ENCODE assay signal across 17 cellular contexts in the genomic region with DNA sequence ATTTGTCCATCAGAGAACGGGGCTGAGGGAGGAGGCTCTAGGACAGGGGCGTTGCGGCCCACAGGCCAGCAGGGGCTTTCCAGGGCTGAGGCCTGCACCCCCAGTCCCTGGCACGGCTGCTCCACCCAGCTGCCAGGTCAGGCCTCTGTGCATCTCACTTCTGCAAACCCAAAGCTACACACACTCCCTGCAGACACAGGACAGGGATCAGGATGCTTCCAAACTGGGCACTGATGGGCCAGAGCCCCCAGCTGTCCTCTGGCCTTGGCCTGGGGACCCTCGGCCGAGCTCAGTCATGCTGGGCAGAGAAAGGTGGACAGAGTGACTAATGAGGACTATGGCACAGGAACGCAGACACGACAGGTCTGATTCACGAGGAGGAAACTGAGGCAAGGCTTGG.
DNase-seq lines count a peak whose midpoint lies in the region; ATAC-seq and TF ChIP-seq lines count a peak whose summit lies in the region.
"Had no signal": no experiment of that assay in that cellular context is flagged by ENCODE, and none has a peak within 500 bp of the region (broad histone marks: within the 10 kb centered on the region; RNA-seq: fewer than 3 reads in every experiment).

No MANE protein-coding gene starts in this region.

- no peaks in the 10 kb centered on the region for H3K27me3 Mint-ChIP-seq in brain
- H3K27me3 Mint-ChIP-seq: activated naive CD8-positive, alpha-beta T cell treated with anti-CD3 and anti-CD28 coated beads, Interleukin-2, amount 50 U/mL, for 24 hours had no signal

- no peak for TF ChIP-seq POLR2A in spleen (IDR thresholded peaks at IDR 0.05)

- DNase-seq in NCI-H2029 treated with DMSO at 0.1 percent for 48 hours (lab: John Stamatoyannopoulos, UW) (peak; percentile 7), NCI-H2029 (lab: John Stamatoyannopoulos, UW) (no peak), spleen (no peak), COLO829 (ENCODE audit: low spot score) (no peak), C1 segment of cervical spinal cord (lab: John Stamatoyannopoulos, UW) (no peak)
- DNase-seq: activated CD4-positive, alpha-beta T cell treated with anti-CD3 and anti-CD28 coated beads for 4 hours; activated naive CD8-positive, alpha-beta T cell treated with anti-CD3 and anti-CD28 coated beads, Interleukin-2, amount 50 U/mL, for 24 hours; dorsolateral prefrontal cortex; naive thymus-derived CD8-positive, alpha-beta T cell; NCI-H510A treated with DMSO at 0.1 percent for 48 hours; transverse colon had no signal

- H3K27ac ChIP-seq in mesodermal cell (ENCODE audit: low read depth, low read length, severe bottlenecking): peak overlapping the region; percentile 43
- H3K27ac ChIP-seq in spleen: peak overlapping the region; percentile 53 to 90 (median 83)
- H3K27ac ChIP-seq: 22Rv1 had no signal

- H3K4me3 ChIP-seq in mesodermal cell (ENCODE audit: extremely low read depth, insufficient read depth, low read length, poor library complexity, severe bottlenecking) (no peak overlapping the region), spleen (peak overlapping the region in 3 of 8 donors; percentile 24 to 52 (median 34))
- H3K4me3 ChIP-seq: transverse colon had no signal

- H3K4me1 Mint-ChIP-seq in brain: peaks cover 72% of the 10 kb centered on the region

- no peak for TF ChIP-seq CTCF in brain (conservative IDR thresholded peaks at IDR 0.05)
- TF ChIP-seq CTCF in spleen (IDR thresholded peaks at IDR 0.05 in 8 of 11, conservative IDR thresholded peaks at IDR 0.05 in 3 of 11): no peak

- ATAC-seq in HG03280 (IDR thresholded peaks at IDR 0.05; ENCODE audit: unreplicated experiment): no peak
- ATAC-seq: activated naive CD8-positive, alpha-beta T cell treated with anti-CD3 and anti-CD28 coated beads, Interleukin-2, amount 50 U/mL, for 24 hours; esophagus mucosa; naive thymus-derived CD8-positive, alpha-beta T cell had no signal

- 96 to 97% methylated on average over 9 of the region's 9 CpGs for WGBS in mesodermal cell (ENCODE audit: insufficient coverage in 2 of 2), 2 experiments
- 49 to 68% (median 63%) methylated on average over 7 to 9 of the region's 9 CpGs for WGBS in spleen, 5 donors

- no peaks in the 10 kb centered on the region for H3K9me3 ChIP-seq in mesodermal cell (ENCODE audit: control insufficient read depth, low read length)
- no peaks in the 10 kb centered on the region for H3K9me3 ChIP-seq in spleen
- H3K9me3 ChIP-seq: transverse colon had no signal

- no peaks in the 10 kb centered on the region for H3K9me3 Mint-ChIP-seq in brain
- H3K9me3 Mint-ChIP-seq: activated naive CD8-positive, alpha-beta T cell treated with anti-CD3 and anti-CD28 coated beads, Interleukin-2, amount 50 U/mL, for 24 hours; activated T-helper 2 cell treated with anti-CD3 and anti-CD28 coated beads, Interferon-gamma antibody, Interleukin-2, Interleukin-4, amounts not matched to agents 10 μg/mL and 5 μg/mL and 100 μg/mL, durations not matched to agents 14 hours and 24 hours and 36 hours; naive thymus-derived CD8-positive, alpha-beta T cell had no signal

- H3K36me3 Mint-ChIP-seq in brain: peaks cover 9% of the 10 kb centered on the region
- H3K36me3 Mint-ChIP-seq: naive thymus-derived CD8-positive, alpha-beta T cell had no signal

- intact Hi-C loops in spleen (cut with DNase I; ENCODE audit: low total_unique reads): no loop called here

- peak overlapping the region in 4 of 5 experiments; percentile 9 to 70 (median 32) for H3K27ac Mint-ChIP-seq in brain
- H3K27ac Mint-ChIP-seq: activated naive CD8-positive, alpha-beta T cell treated with anti-CD3 and anti-CD28 coated beads, Interleukin-2, amount 50 U/mL, for 24 hours; activated T-helper 2 cell treated with anti-CD3 and anti-CD28 coated beads, Interferon-gamma antibody, Interleukin-2, Interleukin-4, amounts not matched to agents 10 μg/mL and 5 μg/mL and 100 μg/mL, durations not matched to agents 14 hours and 24 hours and 36 hours had no signal

- peaks cover 0 to 21% (median 0%) of the 10 kb centered on the region in 7 donors for H3K27me3 ChIP-seq in spleen (replicated peaks in 1 of 7)
- H3K27me3 ChIP-seq: dorsolateral prefrontal cortex, transverse colon had no signal

- H3K36me3 ChIP-seq in mesodermal cell (ENCODE audit: control insufficient read depth, insufficient read depth, low read length) (peaks cover 12% of the 10 kb centered on the region), spleen (peaks cover 0 to 8% (median 0%) of the 10 kb centered on the region in 6 donors)
- H3K36me3 ChIP-seq: transverse colon had no signal

- H3K4me1 ChIP-seq in mesodermal cell (ENCODE audit: control insufficient read depth, insufficient read depth, low read length, poor library complexity, severe bottlenecking): peaks cover 36% of the 10 kb centered on the region
- peaks cover 11 to 58% (median 31%) of the 10 kb centered on the region in 6 donors for H3K4me1 ChIP-seq in spleen

- H3K4me3 Mint-ChIP-seq in brain: no peak overlapping the region
- H3K4me3 Mint-ChIP-seq: activated naive CD8-positive, alpha-beta T cell treated with anti-CD3 and anti-CD28 coated beads, Interleukin-2, amount 50 U/mL, for 24 hours had no signal
